In genomic region chr7:151211155-151211772, GRCh38 we compare ENCODE assay signal across 1 cellular context.
TF ChIP-seq lines count a peak whose summit lies in the region.

No MANE protein-coding gene starts in this region.

TF ChIP-seq in GM23338, 12 proteins besides CTCF, POLR2A, EP300 and RAD21 (continued from another document):
- TF ChIP-seq, protein P1, sequence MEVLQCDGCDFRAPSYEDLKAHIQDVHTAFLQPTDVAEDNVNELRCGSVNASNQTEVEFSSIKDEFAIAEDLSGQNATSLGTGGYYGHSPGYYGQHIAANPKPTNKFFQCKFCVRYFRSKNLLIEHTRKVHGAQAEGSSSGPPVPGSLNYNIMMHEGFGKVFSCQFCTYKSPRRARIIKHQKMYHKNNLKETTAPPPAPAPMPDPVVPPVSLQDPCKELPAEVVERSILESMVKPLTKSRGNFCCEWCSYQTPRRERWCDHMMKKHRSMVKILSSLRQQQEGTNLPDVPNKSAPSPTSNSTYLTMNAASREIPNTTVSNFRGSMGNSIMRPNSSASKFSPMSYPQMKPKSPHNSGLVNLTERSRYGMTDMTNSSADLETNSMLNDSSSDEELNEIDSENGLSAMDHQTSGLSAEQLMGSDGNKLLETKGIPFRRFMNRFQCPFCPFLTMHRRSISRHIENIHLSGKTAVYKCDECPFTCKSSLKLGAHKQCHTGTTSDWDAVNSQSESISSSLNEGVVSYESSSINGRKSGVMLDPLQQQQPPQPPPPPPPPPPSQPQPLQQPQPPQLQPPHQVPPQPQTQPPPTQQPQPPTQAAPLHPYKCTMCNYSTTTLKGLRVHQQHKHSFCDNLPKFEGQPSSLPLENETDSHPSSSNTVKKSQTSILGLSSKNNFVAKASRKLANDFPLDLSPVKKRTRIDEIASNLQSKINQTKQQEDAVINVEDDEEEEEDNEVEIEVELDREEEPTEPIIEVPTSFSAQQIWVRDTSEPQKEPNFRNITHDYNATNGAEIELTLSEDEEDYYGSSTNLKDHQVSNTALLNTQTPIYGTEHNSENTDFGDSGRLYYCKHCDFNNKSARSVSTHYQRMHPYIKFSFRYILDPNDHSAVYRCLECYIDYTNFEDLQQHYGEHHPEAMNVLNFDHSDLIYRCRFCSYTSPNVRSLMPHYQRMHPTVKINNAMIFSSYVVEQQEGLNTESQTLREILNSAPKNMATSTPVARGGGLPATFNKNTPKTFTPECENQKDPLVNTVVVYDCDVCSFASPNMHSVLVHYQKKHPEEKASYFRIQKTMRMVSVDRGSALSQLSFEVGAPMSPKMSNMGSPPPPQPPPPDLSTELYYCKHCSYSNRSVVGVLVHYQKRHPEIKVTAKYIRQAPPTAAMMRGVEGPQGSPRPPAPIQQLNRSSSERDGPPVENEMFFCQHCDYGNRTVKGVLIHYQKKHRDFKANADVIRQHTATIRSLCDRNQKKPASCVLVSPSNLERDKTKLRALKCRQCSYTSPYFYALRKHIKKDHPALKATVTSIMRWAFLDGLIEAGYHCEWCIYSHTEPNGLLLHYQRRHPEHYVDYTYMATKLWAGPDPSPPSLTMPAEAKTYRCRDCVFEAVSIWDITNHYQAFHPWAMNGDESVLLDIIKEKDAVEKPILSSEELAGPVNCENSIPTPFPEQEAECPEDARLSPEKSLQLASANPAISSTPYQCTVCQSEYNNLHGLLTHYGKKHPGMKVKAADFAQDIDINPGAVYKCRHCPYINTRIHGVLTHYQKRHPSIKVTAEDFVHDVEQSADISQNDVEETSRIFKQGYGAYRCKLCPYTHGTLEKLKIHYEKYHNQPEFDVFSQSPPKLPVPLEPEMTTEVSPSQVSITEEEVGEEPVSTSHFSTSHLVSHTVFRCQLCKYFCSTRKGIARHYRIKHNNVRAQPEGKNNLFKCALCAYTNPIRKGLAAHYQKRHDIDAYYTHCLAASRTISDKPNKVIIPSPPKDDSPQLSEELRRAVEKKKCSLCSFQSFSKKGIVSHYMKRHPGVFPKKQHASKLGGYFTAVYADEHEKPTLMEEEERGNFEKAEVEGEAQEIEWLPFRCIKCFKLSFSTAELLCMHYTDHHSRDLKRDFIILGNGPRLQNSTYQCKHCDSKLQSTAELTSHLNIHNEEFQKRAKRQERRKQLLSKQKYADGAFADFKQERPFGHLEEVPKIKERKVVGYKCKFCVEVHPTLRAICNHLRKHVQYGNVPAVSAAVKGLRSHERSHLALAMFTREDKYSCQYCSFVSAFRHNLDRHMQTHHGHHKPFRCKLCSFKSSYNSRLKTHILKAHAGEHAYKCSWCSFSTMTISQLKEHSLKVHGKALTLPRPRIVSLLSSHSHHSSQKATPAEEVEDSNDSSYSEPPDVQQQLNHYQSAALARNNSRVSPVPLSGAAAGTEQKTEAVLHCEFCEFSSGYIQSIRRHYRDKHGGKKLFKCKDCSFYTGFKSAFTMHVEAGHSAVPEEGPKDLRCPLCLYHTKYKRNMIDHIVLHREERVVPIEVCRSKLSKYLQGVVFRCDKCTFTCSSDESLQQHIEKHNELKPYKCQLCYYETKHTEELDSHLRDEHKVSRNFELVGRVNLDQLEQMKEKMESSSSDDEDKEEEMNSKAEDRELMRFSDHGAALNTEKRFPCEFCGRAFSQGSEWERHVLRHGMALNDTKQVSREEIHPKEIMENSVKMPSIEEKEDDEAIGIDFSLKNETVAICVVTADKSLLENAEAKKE (CRISPR knock-in tag; IDR thresholded peaks at IDR 0.05): no peak
- TF ChIP-seq JUNB (IDR thresholded peaks at IDR 0.05; ENCODE audit: unreplicated experiment): no peak
- no peak for TF ChIP-seq POLR2AphosphoS5 (IDR thresholded peaks at IDR 0.05; ENCODE audit: low read depth)
- TF ChIP-seq CREB1 (CRISPR knock-in tag; IDR thresholded peaks at IDR 0.05; ENCODE audit: low read depth): no peak
